In genomic region chr5:30103056-30104020, GRCh38 we compare ENCODE assay signal across 28 cellular contexts.
DNase-seq lines count a peak whose midpoint lies in the region; ATAC-seq and TF ChIP-seq lines count a peak whose summit lies in the region.
"Had no signal": no experiment of that assay in that cellular context is flagged by ENCODE, and none has a peak within 500 bp of the region (broad histone marks: within the 10 kb centered on the region; RNA-seq: fewer than 3 reads in every experiment).

No MANE protein-coding gene starts in this region.

- H3K36me3 ChIP-seq in A673 (ENCODE audit: insufficient read depth, low read length, poor library complexity, severe bottlenecking) = no peaks in the 10 kb centered on the region
- H3K36me3 ChIP-seq: BLaER1, heart right ventricle, Peyer's patch, vagina had no signal

- ATAC-seq in HG02678 (IDR thresholded peaks at IDR 0.05; ENCODE audit: unreplicated experiment) (no peak), HG03175 (IDR thresholded peaks at IDR 0.05; ENCODE audit: unreplicated experiment) (no peak), GM18502 (IDR thresholded peaks at IDR 0.05; ENCODE audit: poor library complexity, unreplicated experiment) (no peak)
- ATAC-seq: activated CD4-positive, alpha-beta T cell treated with anti-CD3 and anti-CD28 coated beads for 36 hours; body of pancreas; heart right ventricle; HepG2; mucosa of descending colon had no signal

- H3K4me3 ChIP-seq in A673 (ENCODE audit: low read depth, low read length, poor library complexity, severe bottlenecking) = no peak overlapping the region
- H3K4me3 ChIP-seq: BLaER1, body of pancreas, heart right ventricle, lung, mucosa of descending colon, Peyer's patch, skin epidermis, vagina had no signal

- DNase-seq in A673 (ENCODE audit: low spot score) (peak; percentile 60), M059J (ENCODE audit: low read depth) (peak; percentile 19), astrocyte of the hippocampus (ENCODE audit: low read depth, low spot score) (peak; percentile 11), iris pigment epithelial cell (ENCODE audit: low read depth) (peak; percentile 70)
- DNase-seq in activated CD4-positive, alpha-beta T cell treated with anti-CD3 and anti-CD28 coated beads for 1 hour = no peak
- DNase-seq: activated CD4-positive, alpha-beta T cell treated with anti-CD3 and anti-CD28 coated beads for 36 hours; activated gamma-delta T cell; activated naive CD8-positive, alpha-beta T cell treated with anti-CD3 and anti-CD28 coated beads, Interleukin-2, amount 10 ng/mL, durations not matched to agents 7 days and 5 days; activated T-cell treated with anti-CD3 and anti-CD28 coated beads for 4 hours; body of pancreas; COR-L47; GDM1; heart right ventricle; Kasumi-1; mucosa of descending colon; NCI-H1092 treated with DMSO at 0.1 percent for 48 hours; NCI-H187 treated with DMSO at 0.1 percent for 48 hours; NCI-H526 treated with DMSO at 0.1 percent for 48 hours; Peyer's patch; T-helper 2 cell had no signal

- BruUV-seq in A673 (replicated peaks; lab: Mats Ljungman, UMichigan) = no TSS peak

- H3K4me1 ChIP-seq in A673 (ENCODE audit: insufficient read depth, low read length, poor library complexity, severe bottlenecking) = peaks cover 60% of the 10 kb centered on the region
- H3K4me1 ChIP-seq: BLaER1, body of pancreas, heart right ventricle, Peyer's patch, vagina had no signal

- CTCF ChIA-PET in A673 (lab: Charles Lee) = no interaction called here

- intact Hi-C loops in A673 (cut with micrococcal nuclease; ENCODE audit: unreplicated experiment) = loop anchor here (5.0 kb wide), 1 partner anchor 224 kb away; no protein-coding TSS in a partner anchor

- POLR2A ChIA-PET in A673 (lab: Charles Lee; ENCODE audit: low non-redundant PET) = interaction anchor here (0.7 kb wide), 1 partner anchor 633 kb away, joined by 4 read pairs; no protein-coding TSS in a partner anchor

- TF ChIP-seq CTCF in A673 (conservative IDR thresholded peaks at IDR 0.05; ENCODE audit: low read depth, low read length) = no peak

- H3K27ac ChIP-seq in A673 (ENCODE audit: low read depth, low read length, poor library complexity, severe bottlenecking) = peak overlapping the region; percentile 43
- H3K27ac ChIP-seq: BLaER1, body of pancreas, heart right ventricle, Peyer's patch, skin epidermis, vagina had no signal

- no peaks in the 10 kb centered on the region for H3K27me3 ChIP-seq in A673 (replicated peaks; ENCODE audit: insufficient read depth, low read depth, low read length, poor library complexity)
- H3K27me3 ChIP-seq: BLaER1, body of pancreas, heart right ventricle, Peyer's patch, vagina had no signal

- no peaks in the 10 kb centered on the region for H3K9me3 ChIP-seq in A673 (ENCODE audit: low read depth, low read length, poor library complexity, severe bottlenecking)
- H3K9me3 ChIP-seq: BLaER1, body of pancreas, vagina had no signal
